In genomic region chr13:59337070-59337469, GRCh38 we compare ENCODE assay signal across 19 cellular contexts.
DNase-seq lines count a peak whose midpoint lies in the region; TF ChIP-seq lines count a peak whose summit lies in the region.
"Had no signal": no experiment of that assay in that cellular context is flagged by ENCODE, and none has a peak within 500 bp of the region (broad histone marks: within the 10 kb centered on the region; RNA-seq: fewer than 3 reads in every experiment).

No MANE protein-coding gene starts in this region.

- DNase-seq in NB4 (ENCODE audit: low read depth) (peak; percentile 43), choroid plexus epithelial cell (ENCODE audit: low read depth) (peak; percentile 51), mesothelial cell of epicardium (ENCODE audit: low spot score in 2 of 2, unreplicated experiment in 2 of 2) (no peak), NCI-H2107 treated with DMSO at 0.1 percent for 48 hours (lab: John Stamatoyannopoulos, UW; ENCODE audit: unreplicated experiment) (no peak), RKO (ENCODE audit: low spot score) (no peak), superior temporal gyrus (ENCODE audit: extremely low spot score) (no peak)
- no peak for DNase-seq in effector memory CD4-positive, alpha-beta T cell
- DNase-seq: activated CD4-positive, alpha-beta T cell treated with anti-CD3 and anti-CD28 coated beads, Interleukin-2, amount 50 U/mL, for 48 hours; activated T-cell treated with anti-CD3 and anti-CD28 coated beads, Interleukin-2, amount 50 U/mL, for 24 hours; EL; esophagus squamous epithelium; NCI-H187 treated with DMSO at 0.1 percent for 48 hours; NCI-H524 treated with DMSO at 0.1 percent for 48 hours; nucleus accumbens; PC-9 had no signal

- H3K9me3 Mint-ChIP-seq in mesothelial cell of epicardium, result no peaks in the 10 kb centered on the region
- H3K9me3 Mint-ChIP-seq: activated naive CD4-positive, alpha-beta T cell treated with anti-CD3 and anti-CD28 coated beads, Interleukin-2, amount 50 U/mL, for 72 hours; activated T-cell treated with anti-CD3 and anti-CD28 coated beads, Interleukin-2, amount 50 U/mL, for 24 hours had no signal

- H3K27ac Mint-ChIP-seq in mesothelial cell of epicardium, result peak overlapping the region; percentile 55
- H3K27ac Mint-ChIP-seq: activated naive CD4-positive, alpha-beta T cell treated with anti-CD3 and anti-CD28 coated beads, Interleukin-2, amount 50 U/mL, for 72 hours; activated T-cell treated with anti-CD3 and anti-CD28 coated beads, Interleukin-2, amount 50 U/mL, for 24 hours had no signal

- H3K36me3 Mint-ChIP-seq in mesothelial cell of epicardium, result no peaks in the 10 kb centered on the region
- H3K36me3 Mint-ChIP-seq: activated naive CD4-positive, alpha-beta T cell treated with anti-CD3 and anti-CD28 coated beads, Interleukin-2, amount 50 U/mL, for 72 hours had no signal

- H3K4me3 Mint-ChIP-seq in mesothelial cell of epicardium, result no peak overlapping the region
- H3K4me3 Mint-ChIP-seq: activated T-cell treated with anti-CD3 and anti-CD28 coated beads, Interleukin-2, amount 50 U/mL, for 24 hours had no signal

- H4K20me1 ChIP-seq in BLaER1, result no peaks in the 10 kb centered on the region

- H3K4me1 Mint-ChIP-seq in mesothelial cell of epicardium, result peaks cover 9% of the 10 kb centered on the region

- no peaks in the 10 kb centered on the region for H3K36me3 ChIP-seq in BLaER1
- H3K36me3 ChIP-seq in effector memory CD4-positive, alpha-beta T cell (ENCODE audit: control insufficient read depth, insufficient read depth, low read length), result no peaks in the 10 kb centered on the region
- H3K36me3 ChIP-seq: breast epithelium, esophagus squamous epithelium, suprapubic skin had no signal

- peak overlapping the region; percentile 63 for H3K4me2 ChIP-seq in BLaER1
- H3K4me2 ChIP-seq: PC-9 had no signal

- peak overlapping the region; percentile 8; the same call in 1 of the 2 replicates for H3K9ac ChIP-seq in BLaER1

- peak overlapping the region; percentile 45 for H3K27ac ChIP-seq in BLaER1
- H3K27ac ChIP-seq in effector memory CD4-positive, alpha-beta T cell (ENCODE audit: insufficient read depth, low read length, poor library complexity, severe bottlenecking), result no peak overlapping the region
- H3K27ac ChIP-seq: breast epithelium, esophagus squamous epithelium, PC-9, suprapubic skin had no signal

- no peaks in the 10 kb centered on the region for H3K27me3 Mint-ChIP-seq in mesothelial cell of epicardium (ENCODE audit: low read depth)

- H3K27me3 ChIP-seq in BLaER1, result no peaks in the 10 kb centered on the region
- H3K27me3 ChIP-seq in effector memory CD4-positive, alpha-beta T cell (replicated peaks; ENCODE audit: control insufficient read depth, insufficient read depth, low read length, poor library complexity, severe bottlenecking), result no peaks in the 10 kb centered on the region
- H3K27me3 ChIP-seq: breast epithelium, esophagus squamous epithelium, suprapubic skin had no signal

- TF ChIP-seq CTCF in NB4 (IDR thresholded peaks at IDR 0.05; ENCODE audit: low read depth, low read length), result no peak
- TF ChIP-seq CTCF in choroid plexus epithelial cell (conservative IDR thresholded peaks at IDR 0.05; ENCODE audit: low read depth, low read length), result no peak
- no peak for TF ChIP-seq CTCF in mesothelial cell of epicardium (IDR thresholded peaks at IDR 0.05; ENCODE audit: unreplicated experiment)

- TF ChIP-seq POLR2A in NB4 (IDR thresholded peaks at IDR 0.05; ENCODE audit: extremely low read depth, insufficient read length), result no peak

- H3K4me3 ChIP-seq in BLaER1, result no peak overlapping the region
- H3K4me3 ChIP-seq in NB4 (ENCODE audit: low read depth, low read length), result no peak overlapping the region
- no peak overlapping the region for H3K4me3 ChIP-seq in choroid plexus epithelial cell (ENCODE audit: low read depth, low read length)
- H3K4me3 ChIP-seq in effector memory CD4-positive, alpha-beta T cell (ENCODE audit: insufficient read depth, low read depth, low read length, poor library complexity, severe bottlenecking), result no peak overlapping the region
- H3K4me3 ChIP-seq: breast epithelium, esophagus squamous epithelium, PC-9, suprapubic skin had no signal

- no peaks in the 10 kb centered on the region for H3K9me3 ChIP-seq in BLaER1
- H3K9me3 ChIP-seq in effector memory CD4-positive, alpha-beta T cell (ENCODE audit: control insufficient read depth, low read length), result no peaks in the 10 kb centered on the region
- H3K9me3 ChIP-seq: breast epithelium, esophagus squamous epithelium, suprapubic skin had no signal

- H3K4me1 ChIP-seq in BLaER1, result peaks cover 35% of the 10 kb centered on the region
- H3K4me1 ChIP-seq in effector memory CD4-positive, alpha-beta T cell (ENCODE audit: control insufficient read depth, insufficient read depth, low read length, poor library complexity, severe bottlenecking), result no peaks in the 10 kb centered on the region
- H3K4me1 ChIP-seq: breast epithelium, esophagus squamous epithelium, suprapubic skin had no signal

Comparison
In these comparisons a context has a peak if more than half of its experiments do, and no peak if none do; other contexts are left out.
1. DNase-seq: peak in NB4 (single experiment) and choroid plexus epithelial cell (single experiment); none in mesothelial cell of epicardium (0 of 2), NCI-H2107 treated with DMSO at 0.1 percent for 48 hours (single experiment), RKO (single experiment), superior temporal gyrus (single experiment) and effector memory CD4-positive, alpha-beta T cell (0 of 3).